ENCODE assay signal across 9 cellular contexts in the genomic region with DNA sequence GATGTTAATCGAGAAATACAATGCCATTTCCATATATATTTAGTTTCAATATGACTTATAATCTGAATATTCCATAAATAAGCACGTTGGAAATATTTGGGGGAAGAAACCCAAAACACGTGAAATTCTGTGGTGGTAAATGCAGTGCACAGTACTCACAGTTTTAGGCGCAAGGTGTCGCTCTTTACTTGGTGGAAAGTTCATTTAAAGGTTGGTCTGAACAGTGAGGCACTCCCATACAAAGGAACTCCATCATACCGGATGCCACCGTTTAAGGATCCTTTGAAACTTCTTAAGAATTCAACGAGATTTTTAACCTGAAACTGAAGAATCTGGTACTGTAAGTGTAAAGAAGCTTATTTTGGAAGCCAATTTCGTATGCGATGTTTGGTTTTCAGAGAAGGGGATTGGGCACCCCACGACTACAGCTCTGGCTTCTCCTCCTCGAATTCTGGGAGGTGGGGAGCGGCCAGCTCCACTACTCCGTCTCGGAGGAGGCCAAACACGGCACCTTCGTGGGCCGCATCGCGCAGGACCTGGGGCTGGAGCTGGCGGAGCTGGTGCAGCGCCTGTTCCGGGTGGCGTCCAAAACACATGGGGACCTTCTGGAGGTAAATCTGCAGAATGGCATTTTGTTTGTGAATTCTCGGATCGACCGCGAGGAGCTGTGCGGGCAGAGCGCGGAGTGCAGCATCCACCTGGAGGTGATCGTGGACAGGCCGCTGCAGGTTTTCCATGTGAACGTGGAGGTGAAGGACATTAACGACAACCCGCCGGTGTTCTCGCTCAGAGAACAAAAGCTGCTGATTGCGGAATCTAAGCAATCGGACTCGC. TPM values are rescaled to one million over a fixed set of nuclear protein-coding genes. Genes with fewer than 3 reads are reported as not detected.
DNase-seq lines count a peak whose midpoint lies in the region; ATAC-seq, FAIRE-seq and TF ChIP-seq lines count a peak whose summit lies in the region.
"Had no signal": no experiment of that assay in that cellular context is flagged by ENCODE, and none has a peak within 500 bp of the region (broad histone marks: within the 10 kb centered on the region; RNA-seq: fewer than 3 reads in every experiment).

A gene with protein sequence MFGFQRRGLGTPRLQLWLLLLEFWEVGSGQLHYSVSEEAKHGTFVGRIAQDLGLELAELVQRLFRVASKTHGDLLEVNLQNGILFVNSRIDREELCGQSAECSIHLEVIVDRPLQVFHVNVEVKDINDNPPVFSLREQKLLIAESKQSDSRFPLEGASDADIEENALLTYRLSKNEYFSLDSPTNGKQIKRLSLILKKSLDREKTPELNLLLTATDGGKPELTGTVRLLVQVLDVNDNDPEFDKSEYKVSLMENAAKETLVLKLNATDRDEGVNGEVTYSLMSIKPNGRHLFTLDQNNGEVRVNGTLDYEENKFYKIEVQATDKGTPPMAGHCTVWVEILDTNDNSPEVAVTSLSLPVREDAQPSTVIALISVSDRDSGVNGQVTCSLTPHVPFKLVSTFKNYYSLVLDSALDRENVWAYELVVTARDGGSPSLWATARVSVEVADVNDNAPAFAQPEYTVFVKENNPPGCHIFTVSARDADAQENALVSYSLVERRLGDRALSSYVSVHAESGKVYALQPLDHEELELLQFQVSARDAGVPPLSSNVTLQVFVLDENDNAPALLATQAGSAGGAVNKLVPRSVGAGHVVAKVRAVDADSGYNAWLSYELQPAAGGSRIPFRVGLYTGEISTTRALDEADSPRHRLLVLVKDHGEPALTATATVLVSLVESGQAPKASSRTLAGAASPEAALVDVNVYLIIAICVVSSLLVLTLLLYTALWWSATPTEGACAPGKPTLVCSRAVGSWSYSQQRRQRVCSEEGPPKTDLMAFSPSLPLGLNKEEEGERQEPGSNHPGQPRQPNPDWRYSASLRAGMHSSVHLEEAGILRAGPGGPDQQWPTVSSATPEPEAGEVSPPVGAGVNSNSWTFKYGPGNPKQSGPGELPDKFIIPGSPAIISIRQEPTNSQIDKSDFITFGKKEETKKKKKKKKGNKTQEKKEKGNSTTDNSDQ (plus strand): TSS at position 237 of the 834 bp plus-strand sequence. CDS start 147 bp downstream, at position 384.

- intact Hi-C loops in activated CD4-positive, alpha-beta T cell treated with anti-CD3 and anti-CD28 coated beads for 36 hours (cut with DNase I, micrococcal nuclease): loop anchor here in 1 of 2 experiments (1.0 kb wide), 1 partner anchor 172 kb away; no protein-coding TSS in a partner anchor
- intact Hi-C loops in upper lobe of right lung (cut with DNase I): no loop called here

- H3K9me3 ChIP-seq in RWPE2 (ENCODE audit: severe bottlenecking) (no peaks in the 10 kb centered on the region), upper lobe of right lung (no peaks in the 10 kb centered on the region)

- no peaks in the 10 kb centered on the region for H3K27me3 Mint-ChIP-seq in activated CD4-positive, alpha-beta T cell treated with anti-CD3 and anti-CD28 coated beads, Interleukin-2, amount 10 ng/mL, durations not matched to agents 7 days and 5 days
- H3K27me3 Mint-ChIP-seq in activated CD4-positive, alpha-beta T cell treated with anti-CD3 and anti-CD28 coated beads for 36 hours: peaks cover 18% of the 10 kb centered on the region

- H3K4me1 Mint-ChIP-seq in activated CD4-positive, alpha-beta T cell treated with anti-CD3 and anti-CD28 coated beads, Interleukin-2, amount 10 ng/mL, durations not matched to agents 7 days and 5 days: no peaks in the 10 kb centered on the region
- H3K4me1 Mint-ChIP-seq in activated CD4-positive, alpha-beta T cell treated with anti-CD3 and anti-CD28 coated beads for 36 hours: no peaks in the 10 kb centered on the region

- H3K27ac ChIP-seq in RWPE2 (ENCODE audit: poor library complexity, severe bottlenecking) (no peak within 1 kb of the TSS), upper lobe of right lung (no peak within 1 kb of the TSS)

- no peak for ATAC-seq in activated CD4-positive, alpha-beta T cell treated with anti-CD3 and anti-CD28 coated beads for 36 hours
- ATAC-seq in RWPE2 (ENCODE audit: low read depth): peak; percentile 97
- peak; percentile 68 for ATAC-seq in upper lobe of right lung
- no peak for ATAC-seq in GM21786 (IDR thresholded peaks at IDR 0.05; ENCODE audit: unreplicated experiment)
- no peak for ATAC-seq in HG02970 (IDR thresholded peaks at IDR 0.05; ENCODE audit: low FRiP score, unreplicated experiment)

- H3K36me3 ChIP-seq in RWPE2 (ENCODE audit: low read depth): no peaks in the 10 kb centered on the region
- H3K36me3 ChIP-seq in upper lobe of right lung: no peaks in the 10 kb centered on the region

- H3K4me1 ChIP-seq in RWPE2 (ENCODE audit: insufficient read depth, poor library complexity, severe bottlenecking) (no peaks in the 10 kb centered on the region), upper lobe of right lung (no peaks in the 10 kb centered on the region)

- no peak for TF ChIP-seq POLR2A in GM12892 (IDR thresholded peaks at IDR 0.05; ENCODE audit: low read depth, low read length)

- H3K27ac Mint-ChIP-seq in activated CD4-positive, alpha-beta T cell treated with anti-CD3 and anti-CD28 coated beads, Interleukin-2, amount 10 ng/mL, durations not matched to agents 7 days and 5 days: peak within 1 kb of the TSS; percentile 31
- no peak within 1 kb of the TSS for H3K27ac Mint-ChIP-seq in activated CD4-positive, alpha-beta T cell treated with anti-CD3 and anti-CD28 coated beads for 36 hours

- CTCF ChIA-PET in activated CD4-positive, alpha-beta T cell treated with anti-CD3 and anti-CD28 coated beads, Interleukin-2, amount 10 ng/mL, durations not matched to agents 7 days and 5 days (lab: Charles Lee): no interaction called here
- CTCF ChIA-PET in activated CD4-positive, alpha-beta T cell treated with anti-CD3 and anti-CD28 coated beads for 36 hours (lab: Charles Lee): interaction anchor here (0.7 to 1.1 kb wide), 3 partner anchors 16 to 172 kb away, joined by 3 to 4 read pairs (median 3); no protein-coding TSS in a partner anchor

- no peak for DNase-seq in activated CD4-positive, alpha-beta T cell treated with anti-CD3 and anti-CD28 coated beads, Interleukin-2, amount 10 ng/mL, durations not matched to agents 7 days and 5 days
- DNase-seq in activated CD4-positive, alpha-beta T cell treated with anti-CD3 and anti-CD28 coated beads for 36 hours: no peak
- DNase-seq in RWPE2 (ENCODE audit: low spot score) (no peak), upper lobe of right lung (no peak), GM12892 (ENCODE audit: insufficient read length) (no peak)
- DNase-seq: NCI-H2171 treated with DMSO at 0.1 percent for 48 hours had no signal

- peaks cover 2% of the 10 kb centered on the region for H3K36me3 Mint-ChIP-seq in activated CD4-positive, alpha-beta T cell treated with anti-CD3 and anti-CD28 coated beads, Interleukin-2, amount 10 ng/mL, durations not matched to agents 7 days and 5 days (ENCODE audit: low read depth)
- H3K36me3 Mint-ChIP-seq in activated CD4-positive, alpha-beta T cell treated with anti-CD3 and anti-CD28 coated beads for 36 hours (ENCODE audit: low read depth): peaks cover 4% of the 10 kb centered on the region

- H3K27me3 ChIP-seq in RWPE2 (ENCODE audit: insufficient read depth, poor library complexity, severe bottlenecking): peaks cover 75% of the 10 kb centered on the region
- H3K27me3 ChIP-seq in upper lobe of right lung: no peaks in the 10 kb centered on the region

- POLR2A ChIA-PET in activated CD4-positive, alpha-beta T cell treated with anti-CD3 and anti-CD28 coated beads, Interleukin-2, amount 10 ng/mL, durations not matched to agents 7 days and 5 days (lab: Charles Lee): no interaction called here
- POLR2A ChIA-PET in activated CD4-positive, alpha-beta T cell treated with anti-CD3 and anti-CD28 coated beads for 36 hours (lab: Charles Lee): no interaction called here

- no peak for FAIRE-seq in GM12892 (lab: Jason Lieb, UNC)

- TF ChIP-seq CTCF in RWPE2 (IDR thresholded peaks at IDR 0.05; ENCODE audit: poor library complexity, severe bottlenecking): peak; percentile 84
- TF ChIP-seq CTCF in upper lobe of right lung (IDR thresholded peaks at IDR 0.05): peak; percentile 36

- H3K4me3 Mint-ChIP-seq in activated CD4-positive, alpha-beta T cell treated with anti-CD3 and anti-CD28 coated beads, Interleukin-2, amount 10 ng/mL, durations not matched to agents 7 days and 5 days: no peak within 1 kb of the TSS
- H3K4me3 Mint-ChIP-seq in activated CD4-positive, alpha-beta T cell treated with anti-CD3 and anti-CD28 coated beads for 36 hours: no peak within 1 kb of the TSS

- peak within 1 kb of the TSS; percentile 23 for H3K4me3 ChIP-seq in RWPE2 (ENCODE audit: severe bottlenecking)
- peak within 1 kb of the TSS; percentile 55 for H3K4me3 ChIP-seq in iPS-11a (ENCODE audit: low read depth, low read length)
- H3K4me3 ChIP-seq in upper lobe of right lung: peak within 1 kb of the TSS; percentile 27

- H3K9me3 Mint-ChIP-seq in activated CD4-positive, alpha-beta T cell treated with anti-CD3 and anti-CD28 coated beads, Interleukin-2, amount 10 ng/mL, durations not matched to agents 7 days and 5 days: peaks cover 16% of the 10 kb centered on the region
- H3K9me3 Mint-ChIP-seq in activated CD4-positive, alpha-beta T cell treated with anti-CD3 and anti-CD28 coated beads for 36 hours (ENCODE audit: low read depth): peaks cover 13% of the 10 kb centered on the region

RNA-seq across cellular contexts. Expression of the gene that starts here (rescaled TPM):
- not detected for total RNA-seq in activated CD4-positive, alpha-beta T cell treated with anti-CD3 and anti-CD28 coated beads, Interleukin-2, amount 10 ng/mL, durations not matched to agents 7 days and 5 days
- not detected for total RNA-seq in activated CD4-positive, alpha-beta T cell treated with anti-CD3 and anti-CD28 coated beads for 36 hours
- 0.38 TPM for total RNA-seq in upper lobe of right lung
- polyA plus RNA-seq in GM12892 (2012; ENCODE audit: missing spikeins): not detected

Comparison
In these comparisons a context has a peak if more than half of its experiments do, and no peak if none do; other contexts are left out.
1. Peak in ATAC-seq and H3K4me3 ChIP-seq in upper lobe of right lung; RNA of the gene not detected or under 1 TPM.